In the genomic region with DNA sequence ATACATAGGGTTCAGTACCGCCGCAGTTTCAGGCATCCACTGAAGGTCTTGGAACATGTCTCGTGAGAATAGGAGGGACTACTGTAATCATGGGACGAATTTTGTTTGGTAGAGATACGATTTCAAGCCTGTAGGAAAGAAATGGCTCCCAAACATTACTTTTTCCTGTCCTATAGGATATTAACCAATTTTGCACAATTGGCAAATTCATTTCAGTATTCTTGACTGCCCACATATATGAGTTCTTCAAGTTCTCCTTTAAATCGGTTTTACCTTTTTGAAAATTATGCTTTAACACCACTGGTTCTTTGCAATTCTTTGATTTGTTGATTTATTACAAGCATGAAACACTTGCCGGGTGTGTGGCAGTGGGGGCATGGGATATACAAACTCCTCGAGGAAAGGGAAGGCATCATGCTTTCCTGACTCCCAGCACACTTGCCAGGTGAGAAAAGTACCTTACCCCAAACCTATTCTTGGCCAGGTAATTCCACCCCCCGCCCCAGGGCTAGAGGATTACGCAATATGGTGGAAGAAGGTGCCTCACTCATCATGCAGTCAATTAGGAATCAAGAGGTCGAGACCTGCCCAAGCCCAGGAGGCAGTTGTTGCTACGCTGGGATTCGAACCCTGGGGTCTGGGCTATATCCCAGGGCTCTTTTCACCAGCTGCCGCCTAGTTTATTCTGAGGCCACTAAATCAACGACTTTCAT, we compare ENCODE assay signal across 8 cellular contexts. TPM values are rescaled to one million over a fixed set of nuclear protein-coding genes. Genes with fewer than 3 reads are reported as not detected.
DNase-seq lines count a peak whose midpoint lies in the region; ATAC-seq, FAIRE-seq and TF ChIP-seq lines count a peak whose summit lies in the region.

No MANE protein-coding gene starts in this region.

- H3K27me3 Mint-ChIP-seq in GM23338 (ENCODE audit: insufficient read depth, low read depth, poor library complexity), result no peaks in the 10 kb centered on the region
- peaks cover 18% of the 10 kb centered on the region for H3K27me3 Mint-ChIP-seq in activated T-helper 1 cell treated with anti-CD3 and anti-CD28 coated beads, Interleukin-12 subunit alpha, Interleukin-12 subunit beta, Interleukin-2, Interleukin-4 antibody, amounts not matched to agents 30 ng/mL and 10 ng/mL and 1 ng/mL, durations not matched to agents 14 hours and 24 hours and 36 hours (ENCODE audit: insufficient read depth)

- H3K9me3 Mint-ChIP-seq in GM23338, result no peaks in the 10 kb centered on the region
- no peaks in the 10 kb centered on the region for H3K9me3 Mint-ChIP-seq in activated T-helper 1 cell treated with anti-CD3 and anti-CD28 coated beads, Interleukin-12 subunit alpha, Interleukin-12 subunit beta, Interleukin-2, Interleukin-4 antibody, amounts not matched to agents 30 ng/mL and 10 ng/mL and 1 ng/mL, durations not matched to agents 14 hours and 24 hours and 36 hours

- H4K20me1 ChIP-seq in BLaER1, result no peaks in the 10 kb centered on the region
- 0 out of 2 replicates have a peak, but pooled peaks cover 5% of the 10 kb centered on the region for H4K20me1 ChIP-seq in GM23338 (replicated peaks; ENCODE audit: insufficient read depth)

- H3K9ac ChIP-seq in BLaER1 (peak overlapping the region; percentile 82; the same call in 1 of the 2 replicates), kidney (ENCODE audit: low read length in 2 of 2) (peak overlapping the region in 1 of 2 donors; percentile 67)

- H3K4me3 ChIP-seq in BLaER1 (peak overlapping the region; percentile 86), GM23338 (peak overlapping the region; percentile 87), kidney (ENCODE audit: low read length in 2 of 2) (peak overlapping the region; percentile 85 to 100), tibial artery (peak overlapping the region; percentile 65 to 70)

- intact Hi-C loops in activated T-helper 1 cell treated with anti-CD3 and anti-CD28 coated beads, Interleukin-12 subunit alpha, Interleukin-12 subunit beta, Interleukin-2, Interleukin-4 antibody, amounts not matched to agents 30 ng/mL and 10 ng/mL and 1 ng/mL, durations not matched to agents 14 hours and 24 hours and 36 hours (cut with micrococcal nuclease), result loop anchor here (1.0 kb wide), 2 partner anchors 302 to 350 kb away; a partner anchor contains a TSS
- intact Hi-C loops in kidney (cut with DNase I) (no loop called here), tibial artery (cut with DNase I; ENCODE audit: low total_unique reads) (no loop called here)

- peak overlapping the region; percentile 98 for H3K4me3 Mint-ChIP-seq in GM23338
- peak overlapping the region; percentile 96 for H3K4me3 Mint-ChIP-seq in activated T-helper 1 cell treated with anti-CD3 and anti-CD28 coated beads, Interleukin-12 subunit alpha, Interleukin-12 subunit beta, Interleukin-2, Interleukin-4 antibody, amounts not matched to agents 30 ng/mL and 10 ng/mL and 1 ng/mL, durations not matched to agents 14 hours and 24 hours and 36 hours

- ATAC-seq in GM23338 (peak; percentile 49), HG03354 (IDR thresholded peaks at IDR 0.05; ENCODE audit: poor library complexity, severe bottlenecking, unreplicated experiment) (no peak)

- no peaks in the 10 kb centered on the region for H3K9me3 ChIP-seq in BLaER1
- H3K9me3 ChIP-seq in kidney (ENCODE audit: control insufficient read depth in 1 of 2, low read length in 2 of 2), result no peaks in the 10 kb centered on the region
- no peaks in the 10 kb centered on the region for H3K9me3 ChIP-seq in tibial artery

- peaks cover 29% of the 10 kb centered on the region for H3K79me2 ChIP-seq in GM23338 (replicated peaks; ENCODE audit: insufficient read depth)

- no peaks in the 10 kb centered on the region for H3K27me3 ChIP-seq in BLaER1
- no peaks in the 10 kb centered on the region for H3K27me3 ChIP-seq in GM23338 (ENCODE audit: insufficient read depth)
- no peaks in the 10 kb centered on the region for H3K27me3 ChIP-seq in tibial artery

- H3K4me1 ChIP-seq in BLaER1 (peaks cover 19% of the 10 kb centered on the region), GM23338 (ENCODE audit: insufficient read depth) (peaks cover 11% of the 10 kb centered on the region), kidney (ENCODE audit: control insufficient read depth in 1 of 2, insufficient read depth in 1 of 2, low read depth in 1 of 2, low read length in 2 of 2) (peaks cover 7 to 14% of the 10 kb centered on the region in 2 donors), tibial artery (peaks cover 0 to 14% (median 9%) of the 10 kb centered on the region in 4 donors)

- peak overlapping the region; percentile 16; the same call in 1 of the 2 replicates for H3K27ac Mint-ChIP-seq in GM23338
- H3K27ac Mint-ChIP-seq in activated T-helper 1 cell treated with anti-CD3 and anti-CD28 coated beads, Interleukin-12 subunit alpha, Interleukin-12 subunit beta, Interleukin-2, Interleukin-4 antibody, amounts not matched to agents 30 ng/mL and 10 ng/mL and 1 ng/mL, durations not matched to agents 14 hours and 24 hours and 36 hours, result peak overlapping the region; percentile 84

- peak overlapping the region; percentile 11; the same call in 1 of the 2 replicates for H3K27ac ChIP-seq in BLaER1
- no peak overlapping the region for H3K27ac ChIP-seq in GM23338 (ENCODE audit: low read depth)
- H3K27ac ChIP-seq in kidney (ENCODE audit: low read depth in 2 of 2, low read length in 2 of 2), result no peak overlapping the region
- peak overlapping the region; percentile 43 to 51 for H3K27ac ChIP-seq in tibial artery

- DNase-seq in GM23338 (ENCODE audit: low spot score) (peak; percentile 56), kidney (no peak), tibial artery (no peak), SKM-1 treated with dmso at 0.1 percent for 144 hours (lab: John Stamatoyannopoulos, UW; ENCODE audit: unreplicated experiment) (no peak)
- DNase-seq in activated T-helper 1 cell treated with anti-CD3 and anti-CD28 coated beads, Interleukin-12 subunit alpha, Interleukin-12 subunit beta, Interleukin-2, Interleukin-4 antibody, amounts not matched to agents 30 ng/mL and 10 ng/mL and 1 ng/mL, durations not matched to agents 14 hours and 24 hours and 36 hours (ENCODE audit: low spot score), result peak; percentile 3
- no peak for DNase-seq in effector CD8-positive, alpha-beta T cell (lab: John Stamatoyannopoulos, UW)

- TF ChIP-seq CTCF in GM23338 (conservative IDR thresholded peaks at IDR 0.05; ENCODE audit: low read depth in 2 of 2) (no peak), kidney (IDR thresholded peaks at IDR 0.05; ENCODE audit: borderline replicate concordance, extremely low read depth, insufficient read depth) (no peak), tibial artery (IDR thresholded peaks at IDR 0.05) (no peak)

- peaks cover 10% of the 10 kb centered on the region for H3K36me3 Mint-ChIP-seq in GM23338 (ENCODE audit: low read depth)
- H3K36me3 Mint-ChIP-seq in activated T-helper 1 cell treated with anti-CD3 and anti-CD28 coated beads, Interleukin-12 subunit alpha, Interleukin-12 subunit beta, Interleukin-2, Interleukin-4 antibody, amounts not matched to agents 30 ng/mL and 10 ng/mL and 1 ng/mL, durations not matched to agents 14 hours and 24 hours and 36 hours (ENCODE audit: low read depth), result peaks cover 6% of the 10 kb centered on the region

- peak overlapping the region; percentile 93 for H2AFZ ChIP-seq in GM23338

- no peaks in the 10 kb centered on the region for H3K9me2 ChIP-seq in GM23338 (ENCODE audit: insufficient read depth)

- H3K4me2 ChIP-seq in BLaER1, result peak overlapping the region; percentile 68
- H3K4me2 ChIP-seq in GM23338, result peak overlapping the region; percentile 74

- H3K36me3 ChIP-seq in BLaER1, result peaks cover 16% of the 10 kb centered on the region
- H3K36me3 ChIP-seq in GM23338 (ENCODE audit: insufficient read depth), result peaks cover 11% of the 10 kb centered on the region; the same call in 1 of the 2 replicates
- H3K36me3 ChIP-seq in kidney (ENCODE audit: control insufficient read depth in 1 of 2, insufficient read depth in 2 of 2, low read length in 2 of 2), result peaks cover 0 to 2% of the 10 kb centered on the region in 2 donors
- peaks cover 0 to 11% (median 9%) of the 10 kb centered on the region in 3 donors for H3K36me3 ChIP-seq in tibial artery

- no peaks in the 10 kb centered on the region for H3F3A ChIP-seq in GM23338 (replicated peaks; ENCODE audit: low read depth)

- peaks cover 12% of the 10 kb centered on the region; the same call in 2 of the 3 replicates for H3K4me1 Mint-ChIP-seq in GM23338
- peaks cover 18% of the 10 kb centered on the region for H3K4me1 Mint-ChIP-seq in activated T-helper 1 cell treated with anti-CD3 and anti-CD28 coated beads, Interleukin-12 subunit alpha, Interleukin-12 subunit beta, Interleukin-2, Interleukin-4 antibody, amounts not matched to agents 30 ng/mL and 10 ng/mL and 1 ng/mL, durations not matched to agents 14 hours and 24 hours and 36 hours (ENCODE audit: low read depth)

- FAIRE-seq in kidney (lab: Jason Lieb, UNC), result no peak

TF ChIP-seq in GM23338, 12 proteins besides CTCF, POLR2A, EP300 and RAD21 (continues in another document):
- TF ChIP-seq POLR2AphosphoS5 (IDR thresholded peaks at IDR 0.05; ENCODE audit: low read depth) (no peak), JUNB (IDR thresholded peaks at IDR 0.05; ENCODE audit: unreplicated experiment) (no peak)

RNA-seq across cellular contexts. Expression of a gene that starts 0.6 kb away (rescaled TPM):
- total RNA-seq in GM23338 (2014; rRNA removed; shearing (Covaris generic)), result 47.1 and 51.8 TPM in 2 replicates
- polyA plus RNA-seq in GM23338 (2016; fragmentation: Nextera tagmentation; extraction: Ambion mirVana) (8.9 and 13.4 TPM in 2 replicates), kidney (ENCODE audit: insufficient read depth, low read depth, low replicate concordance) (15.8 TPM)
- 30.4 and 35.8 TPM in 2 replicates for total RNA-seq in activated T-helper 1 cell treated with anti-CD3 and anti-CD28 coated beads, Interleukin-12 subunit alpha, Interleukin-12 subunit beta, Interleukin-2, Interleukin-4 antibody, amounts not matched to agents 30 ng/mL and 10 ng/mL and 1 ng/mL, durations not matched to agents 14 hours and 24 hours and 36 hours
- 18.9 TPM for total RNA-seq in kidney

Comparison
In these comparisons a context has a peak if more than half of its experiments do, and no peak if none do; other contexts are left out.
1. H3K27ac ChIP-seq: peak in BLaER1 (single experiment) and tibial artery (2 of 2); none in GM23338 (single experiment) and kidney (0 of 2).
2. DNase-seq: peak in GM23338 (single experiment) and activated T-helper 1 cell treated with anti-CD3 and anti-CD28 coated beads, Interleukin-12 subunit alpha, Interleukin-12 subunit beta, Interleukin-2, Interleukin-4 antibody, amounts not matched to agents 30 ng/mL and 10 ng/mL and 1 ng/mL, durations not matched to agents 14 hours and 24 hours and 36 hours (single experiment); none in kidney (single experiment), tibial artery (0 of 2), effector CD8-positive, alpha-beta T cell (single experiment) and SKM-1 treated with dmso at 0.1 percent for 144 hours (single experiment).
3. Peak in every context shown above with its lines, with median percentiles within 50 percentile points of each other: H3K4me3 ChIP-seq.